In the genomic region with DNA sequence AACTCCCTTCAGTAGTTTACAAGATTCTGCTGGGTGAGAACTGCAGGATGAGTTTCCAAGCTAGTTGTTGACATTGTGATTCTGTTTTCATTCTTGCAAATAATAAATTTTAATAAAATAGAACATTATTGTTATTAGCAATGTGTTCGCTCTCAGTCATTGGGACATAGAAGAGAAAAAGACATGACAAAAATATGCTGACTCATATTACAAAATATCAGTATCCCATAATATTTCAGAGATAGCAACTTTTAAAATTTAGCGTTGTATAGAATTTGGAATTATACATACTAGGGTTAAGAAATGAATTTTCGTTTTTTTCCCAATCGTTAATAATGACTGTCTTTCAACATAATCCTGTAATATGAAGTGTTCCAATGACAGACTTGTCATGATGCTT, we compare ENCODE assay signal across 29 cellular contexts. TPM values are rescaled to one million over a fixed set of nuclear protein-coding genes. Genes with fewer than 3 reads are reported as not detected.
DNase-seq lines count a peak whose midpoint lies in the region; ATAC-seq, FAIRE-seq and TF ChIP-seq lines count a peak whose summit lies in the region.
"Had no signal": no experiment of that assay in that cellular context is flagged by ENCODE, and none has a peak within 500 bp of the region (broad histone marks: within the 10 kb centered on the region; RNA-seq: fewer than 3 reads in every experiment).

No MANE protein-coding gene starts in this region.

- BruUV-seq in HepG2 (replicated peaks; lab: Mats Ljungman, UMichigan) (no TSS peak), K562 (replicated peaks; lab: Mats Ljungman, UMichigan) (no TSS peak)

- H3K27ac ChIP-seq in HepG2 (ENCODE audit: extremely low read length, insufficient read depth, low read length) (no peak overlapping the region), right lobe of liver (no peak overlapping the region), K562 (ENCODE audit: extremely low read depth, low read depth, low read length) (no peak overlapping the region)
- H3K27ac ChIP-seq: 22Rv1, BLaER1 had no signal

- H3K4me2 ChIP-seq in HepG2 (ENCODE audit: low read depth, low read length) (no peak overlapping the region), K562 (ENCODE audit: insufficient read depth, low read length) (no peak overlapping the region)
- H3K4me2 ChIP-seq: BLaER1 had no signal

- no peak for TF ChIP-seq EP300 in HepG2 (IDR thresholded peaks at IDR 0.05; ENCODE audit: low read depth in 2 of 2, low read length in 2 of 2)
- no peak for TF ChIP-seq EP300 in HepG2 (CRISPR knock-in tag; IDR thresholded peaks at IDR 0.05; ENCODE audit: borderline replicate concordance)
- no peak for TF ChIP-seq EP300 in K562 (IDR thresholded peaks at IDR 0.05; ENCODE audit: low read length)

- no peaks in the 10 kb centered on the region for H3K9me1 ChIP-seq in K562 (ENCODE audit: control insufficient read depth, insufficient read depth, low read length)

- no peaks in the 10 kb centered on the region for H4K20me1 ChIP-seq in HepG2 (ENCODE audit: insufficient read depth, low read length)
- no peaks in the 10 kb centered on the region for H4K20me1 ChIP-seq in K562 (replicated peaks; ENCODE audit: control insufficient read depth, insufficient read depth, low read length)
- H4K20me1 ChIP-seq: BLaER1 had no signal

- H3K4me1 ChIP-seq in HepG2 (ENCODE audit: insufficient read depth, low read length) (no peaks in the 10 kb centered on the region), right lobe of liver (no peaks in the 10 kb centered on the region), K562 (replicated peaks in 1 of 2; ENCODE audit: control insufficient read depth in 2 of 2, insufficient read depth in 2 of 2, low read length in 2 of 2) (no peaks in the 10 kb centered on the region)
- H3K4me1 ChIP-seq: BE2C, BLaER1 had no signal

- no peak for ATAC-seq in HepG2
- no peak for ATAC-seq in right lobe of liver
- ATAC-seq in K562: no peak
- ATAC-seq: GM12878 had no signal

- intact Hi-C loops in HepG2 (cut with micrococcal nuclease; ENCODE audit: unreplicated experiment): no loop called here
- intact Hi-C loops in right lobe of liver (cut with DNase I): no loop called here
- intact Hi-C loops in K562 (cut with micrococcal nuclease): no loop called here

- DNase-seq in HepG2 (ENCODE audit: low spot score): no peak
- DNase-seq in right lobe of liver: no peak
- peak; percentile 13 for DNase-seq in LNCaP clone FGC (ENCODE audit: low read depth)
- no peak for DNase-seq in K562 (ENCODE audit: extremely low read depth in 1 of 4, low spot score in 3 of 4)
- no peak for DNase-seq in activated T-cell treated with anti-CD3 and anti-CD28 coated beads for 4 hours
- DNase-seq in NCI-H2029 (lab: John Stamatoyannopoulos, UW): no peak
- no peak for DNase-seq in NCI-H82 (lab: John Stamatoyannopoulos, UW)
- DNase-seq: ACHN; BE2C; C1 segment of cervical spinal cord; CD4-positive, alpha-beta memory T cell; CD4-positive, CD25-positive, alpha-beta regulatory T cell; CD8-positive, alpha-beta memory T cell; COR-L47; DMS 273 treated with DMSO at 0.1 percent for 48 hours; DMS153; DMS53; DMS79; DND-41; EL; GDM1 had no signal

- no peak for TF ChIP-seq CTCF in HepG2 (CRISPR knock-in tag; IDR thresholded peaks at IDR 0.05)
- TF ChIP-seq CTCF in right lobe of liver (IDR thresholded peaks at IDR 0.05): no peak
- TF ChIP-seq CTCF in LNCaP clone FGC (IDR thresholded peaks at IDR 0.05; ENCODE audit: control insufficient read depth, extremely low read depth, insufficient read depth): no peak
- TF ChIP-seq CTCF in K562 (IDR thresholded peaks at IDR 0.05 in 2 of 3, conservative IDR thresholded peaks at IDR 0.05 in 1 of 3; ENCODE audit: insufficient read depth in 2 of 3, low read depth in 1 of 3, low read length in 3 of 3): no peak

- POLR2A ChIA-PET in HepG2 (lab: Yijun Ruan, JAX) (no interaction called here), K562 (lab: Yijun Ruan, JAX) (no interaction called here)

- H3K27me3 ChIP-seq in HepG2 (ENCODE audit: control insufficient read depth in 1 of 2, insufficient read depth in 2 of 2, low read length in 2 of 2) (no peaks in the 10 kb centered on the region; a peak in 1 of 5 replicates), right lobe of liver (no peaks in the 10 kb centered on the region), K562 (ENCODE audit: control insufficient read depth in 2 of 2, insufficient read depth in 2 of 2, low read length in 2 of 2) (peaks cover 0 to 5% of the 10 kb centered on the region in 2 experiments; a peak in 2 of 5 replicates)
- H3K27me3 ChIP-seq: BE2C, BLaER1 had no signal

- FAIRE-seq in HepG2 (lab: Jason Lieb, UNC) (no peak), K562 (lab: Jason Lieb, UNC) (no peak)
- FAIRE-seq: GM12878, GM12892, GM18507 had no signal

- H2AFZ ChIP-seq in HepG2 (ENCODE audit: low read length) (no peak overlapping the region), K562 (ENCODE audit: low read depth, low read length) (no peak overlapping the region)

- H3K4me3 ChIP-seq in HepG2 (replicated peaks in 1 of 3; ENCODE audit: insufficient read depth in 1 of 3, low read depth in 2 of 3, low read length in 3 of 3) (no peak overlapping the region), right lobe of liver (no peak overlapping the region), LNCaP clone FGC (ENCODE audit: low read depth, low read length) (no peak overlapping the region), K562 (no peak overlapping the region)
- H3K4me3 ChIP-seq: BLaER1, GM12878 had no signal

- H3K9me3 ChIP-seq in HepG2 (ENCODE audit: low read length) (no peaks in the 10 kb centered on the region), right lobe of liver (no peaks in the 10 kb centered on the region), K562 (replicated peaks; ENCODE audit: control insufficient read depth, insufficient read depth, low read depth, low read length) (no peaks in the 10 kb centered on the region)
- H3K9me3 ChIP-seq: BE2C, BLaER1 had no signal

- CTCF ChIA-PET in HepG2 (lab: Yijun Ruan, JAX; ENCODE audit: low intra/inter-chr PET ratio, low total read pairs) (no interaction called here), K562 (lab: Yijun Ruan, JAX; ENCODE audit: low intra/inter-chr PET ratio) (no interaction called here)

- H3K79me2 ChIP-seq in HepG2 (ENCODE audit: insufficient read depth, low read length) (no peaks in the 10 kb centered on the region), K562 (ENCODE audit: control insufficient read depth, insufficient read depth, low read length) (no peaks in the 10 kb centered on the region)

- in situ Hi-C loops in HepG2 (cut with HindIII; ENCODE audit: extremely low pct_ligation_motif_present, low pct_unique_long_range_greater_than_20kb): no loop called here
- in situ Hi-C loops in K562 (cut with MboI): no loop called here

- TF ChIP-seq POLR2A in HepG2 (IDR thresholded peaks at IDR 0.05; ENCODE audit: insufficient read depth in 1 of 2, low read depth in 2 of 2, low read length in 2 of 2) (no peak), right lobe of liver (IDR thresholded peaks at IDR 0.05) (no peak), K562 (conservative IDR thresholded peaks at IDR 0.05) (no peak)

- H3K9ac ChIP-seq in HepG2 (ENCODE audit: insufficient read depth, low read depth, low read length) (no peak overlapping the region), K562 (ENCODE audit: insufficient read depth in 1 of 2, low read depth in 2 of 2, low read length in 2 of 2) (no peak overlapping the region)
- H3K9ac ChIP-seq: BLaER1 had no signal

- 16% methylated on average over 4 of the region's 4 CpGs for WGBS in HepG2 (ENCODE audit: low lambda C conversion rate)
- 72% methylated on average over 4 of the region's 4 CpGs for WGBS in right lobe of liver (ENCODE audit: insufficient coverage, low coverage, low lambda C conversion rate, missing lambda C conversion rate)
- WGBS in K562 (ENCODE audit: insufficient coverage, low coverage, missing lambda C conversion rate): 13% methylated on average over 4 of the region's 4 CpGs

- TF ChIP-seq RAD21 in HepG2 (CRISPR knock-in tag; IDR thresholded peaks at IDR 0.05) (no peak), K562 (CRISPR knock-in tag; conservative IDR thresholded peaks at IDR 0.05 in 1 of 2, IDR thresholded peaks at IDR 0.05 in 1 of 2) (no peak)

- H3K36me3 ChIP-seq in HepG2 (replicated peaks in 1 of 2; ENCODE audit: control insufficient read depth in 1 of 2, insufficient read depth in 2 of 2, low read length in 2 of 2) (no peaks in the 10 kb centered on the region), right lobe of liver (no peaks in the 10 kb centered on the region), K562 (ENCODE audit: control insufficient read depth, insufficient read depth, low read length) (no peaks in the 10 kb centered on the region)
- H3K36me3 ChIP-seq: BE2C had no signal

RNA-seq across cellular contexts. Expression of a gene that starts 45.4 kb away (rescaled TPM):
- total RNA-seq in HepG2 (2016; rRNA removed; fragmentation: Illumina TruSeq; extraction: Trizol) (not detected in 2 replicates), right lobe of liver (1 to 10 TPM in 2 of 6 experiments, under 1 TPM in 4; 0.19 to 1.6 (median 0.77) TPM), K562 (2014; rRNA removed) (0.33 and 0.54 TPM in 2 replicates), K562 (2014; rRNA removed; fragmentation: Illumina TruSeq; extraction: Trizol) (0.41 and 0.55 TPM in 2 replicates), K562 (2015; rRNA removed; fragmentation: Illumina TruSeq; extraction: Trizol) (1.8 and 2.0 TPM in 2 replicates), K562 (2021) (1.00 and 1.1 TPM in 2 replicates)
- not detected in 2 replicates for total RNA-seq in HepG2 (2016; cell fraction: cytosol; rRNA removed; fragmentation: Illumina TruSeq; extraction: Trizol; ENCODE audit: low read depth)
- not detected in 2 replicates for total RNA-seq in HepG2 (2016; cell fraction: insoluble cytoplasmic fraction; rRNA removed; fragmentation: Illumina TruSeq; extraction: Trizol)
- not detected in 2 replicates for total RNA-seq in HepG2 (2016; cell fraction: membrane; rRNA removed; fragmentation: Illumina TruSeq; extraction: Trizol)
- total RNA-seq in HepG2 (2016; cell fraction: nucleus; rRNA removed; fragmentation: Illumina TruSeq; extraction: Trizol): not detected in 2 replicates
- polyA plus RNA-seq in HepG2 (2011; rRNA removed) (not detected in 2 replicates), K562 (2011; rRNA removed) (1.6 and 5.6 TPM in 2 replicates), K562 (2014; fragmentation: Illumina TruSeq; extraction: Trizol) (0.48 and 0.64 TPM in 2 replicates), K562 (2014; fragmentation: Nextera tagmentation; extraction: Ambion mirVana) (under 1 TPM; 0.27 to 0.57 TPM), K562 (2014; rRNA removed) (0.38 and 0.92 TPM in 2 replicates)
- 0.09 TPM in 1 of 2 replicates, not detected in the other for polyA plus RNA-seq in HepG2 (2011; cell fraction: cytosol; rRNA removed)
- not detected in 2 replicates for polyA plus RNA-seq in HepG2 (2011; cell fraction: nucleus; rRNA removed)
- polyA plus RNA-seq in HepG2 (2012): not detected in 2 replicates
- not detected in 2 replicates for polyA plus RNA-seq in HepG2 (2016; cell fraction: cytosol; fragmentation: Illumina TruSeq; extraction: Trizol; ENCODE audit: low read depth)
- polyA plus RNA-seq in HepG2 (2016; cell fraction: insoluble cytoplasmic fraction; fragmentation: Illumina TruSeq; extraction: Trizol; ENCODE audit: low read depth): not detected in 2 replicates
- not detected in 2 replicates for polyA plus RNA-seq in HepG2 (2016; cell fraction: membrane; fragmentation: Illumina TruSeq; extraction: Trizol; ENCODE audit: low read depth)
- polyA plus RNA-seq in HepG2 (2016; cell fraction: nucleus; fragmentation: Illumina TruSeq; extraction: Trizol; ENCODE audit: insufficient read depth, low read depth): not detected in 2 replicates
- not detected in 2 replicates for polyA minus RNA-seq in HepG2 (2011; rRNA and poly(A)+ RNA removed; ENCODE audit: low replicate concordance)
- polyA minus RNA-seq in HepG2 (2011; cell fraction: cytosol; rRNA and poly(A)+ RNA removed): not detected in 2 replicates
- not detected in 2 replicates for polyA minus RNA-seq in HepG2 (2011; cell fraction: nucleus; rRNA and poly(A)+ RNA removed)
- total RNA-seq in K562 (2011; cell fraction: chromatin; rRNA removed; ENCODE audit: low replicate concordance): 7.9 and 10.6 TPM in 2 replicates
- total RNA-seq in K562 (2011; cell fraction: nucleolus; rRNA removed): 3.7 and 6.7 TPM in 2 replicates
- 6.2 and 12.4 TPM in 2 replicates for total RNA-seq in K562 (2011; cell fraction: nucleoplasm; rRNA removed)
- polyA plus RNA-seq in K562 (2011; cell fraction: cytosol; rRNA removed): 0.96 and 1.7 TPM in 2 replicates
- 2.5 and 3.6 TPM in 2 replicates for polyA plus RNA-seq in K562 (2011; cell fraction: nucleus; rRNA removed)
- polyA plus RNA-seq in K562 (2012): 1.6 and 2.6 TPM in 2 replicates
- polyA minus RNA-seq in K562 (2011; rRNA and poly(A)+ RNA removed): 5.3 and 11.8 TPM in 2 replicates
- polyA minus RNA-seq in K562 (2011; cell fraction: cytosol; rRNA and poly(A)+ RNA removed): 1.2 and 3.3 TPM in 2 replicates
- 3.2 and 3.4 TPM in 2 replicates for polyA minus RNA-seq in K562 (2011; cell fraction: nucleus; rRNA and poly(A)+ RNA removed)
- total RNA-seq: Daoy, G401, GM12878 had no signal
- polyA plus RNA-seq: CD14-positive monocyte; CD4-positive, CD25-positive, alpha-beta regulatory T cell had no signal
